ENCODE assay signal across 27 cellular contexts in genomic region chr12:30416631-30417030, GRCh38.
"Had no signal": no experiment of that assay in that cellular context is flagged by ENCODE, and none has a peak within 500 bp of the region (broad histone marks: within the 10 kb centered on the region; RNA-seq: fewer than 3 reads in every experiment).

No MANE protein-coding gene starts in this region.

- H3K27ac Mint-ChIP-seq: memory B cell; mesothelial cell of epicardium; naive B cell; natural killer cell treated with Interleukin-12 subunit alpha and Interleukin-12 subunit beta and Interleukin-15 and Interleukin-18, amount 100 ng/mL, for 72 hours; stimulated activated effector memory CD8-positive, alpha-beta T cell treated with anti-CD3 and anti-CD28 coated beads, Interleukin-12 subunit alpha, Interleukin-12 subunit beta, amount 100 ng/mL, for 72 hours had no signal

- H3K4me3 Mint-ChIP-seq: memory B cell; mesothelial cell of epicardium; naive B cell; natural killer cell treated with Interleukin-12 subunit alpha and Interleukin-12 subunit beta and Interleukin-15 and Interleukin-18, amount 100 ng/mL, for 72 hours; neural crest cell; stimulated activated effector memory CD8-positive, alpha-beta T cell treated with anti-CD3 and anti-CD28 coated beads, Interleukin-12 subunit alpha, Interleukin-12 subunit beta, amount 100 ng/mL, for 72 hours had no signal

- DNase-seq: dermis blood vessel endothelial cell; effector memory CD4-positive, alpha-beta T cell; heart left ventricle; islet precursor cell; left ventricle myocardium superior; lower lobe of right lung; mucosa of descending colon; naive B cell; stimulated activated CD4-positive, alpha-beta T cell treated with anti-CD3 and anti-CD28 coated beads, Interleukin-2, amount 100 ng/mL, for 24 hours; stimulated activated CD4-positive, alpha-beta T cell treated with anti-CD3 and anti-CD28 coated beads, Interleukin-4, amount 100 ng/mL, for 24 hours; stimulated activated naive CD4-positive, alpha-beta T cell treated with Interleukin-2 at 50 U/mL for 16 hours; stomach; thyroid gland; trophoblast cell had no signal

- H3K79me2 ChIP-seq: hepatocyte had no signal

- H3K4me3 ChIP-seq: coronary artery, gastroesophageal sphincter, heart left ventricle, hepatocyte, lower lobe of right lung, mucosa of descending colon, prostate gland, right atrium auricular region, stomach, thyroid gland, vagina had no signal

- FAIRE-seq: endothelial cell of umbilical vein had no signal

- H3K4me1 ChIP-seq: gastroesophageal sphincter, heart left ventricle, lower lobe of right lung, prostate gland, right atrium auricular region, stomach, thyroid gland, vagina had no signal

- H3K36me3 ChIP-seq: gastroesophageal sphincter, heart left ventricle, lower lobe of right lung, neutrophil, prostate gland, right atrium auricular region, stomach, thyroid gland, vagina had no signal

- H3K36me3 Mint-ChIP-seq: memory B cell; mesothelial cell of epicardium; naive B cell; natural killer cell treated with Interleukin-12 subunit alpha and Interleukin-12 subunit beta and Interleukin-15 and Interleukin-18, amount 100 ng/mL, for 72 hours; stimulated activated effector memory CD8-positive, alpha-beta T cell treated with anti-CD3 and anti-CD28 coated beads, Interleukin-12 subunit alpha, Interleukin-12 subunit beta, amount 100 ng/mL, for 72 hours had no signal

- H3K27ac ChIP-seq: coronary artery, heart left ventricle, hepatocyte, lower lobe of right lung, neutrophil, prostate gland, right atrium auricular region, stomach, thyroid gland, vagina had no signal

- H3K4me1 Mint-ChIP-seq: memory B cell; mesothelial cell of epicardium; naive B cell; neural crest cell; stimulated activated effector memory CD8-positive, alpha-beta T cell treated with anti-CD3 and anti-CD28 coated beads, Interleukin-12 subunit alpha, Interleukin-12 subunit beta, amount 100 ng/mL, for 72 hours had no signal

- H3K9me3 ChIP-seq: gastroesophageal sphincter, heart left ventricle, lower lobe of right lung, neutrophil, prostate gland, right atrium auricular region, stomach, thyroid gland, vagina had no signal

- H3K27me3 Mint-ChIP-seq: memory B cell; naive B cell; natural killer cell treated with Interleukin-12 subunit alpha and Interleukin-12 subunit beta and Interleukin-15 and Interleukin-18, amount 100 ng/mL, for 72 hours had no signal

- H3K9me3 Mint-ChIP-seq: memory B cell; natural killer cell treated with Interleukin-12 subunit alpha and Interleukin-12 subunit beta and Interleukin-15 and Interleukin-18, amount 100 ng/mL, for 72 hours; neural crest cell had no signal

- H3K4me2 ChIP-seq: hepatocyte had no signal

- H3K27me3 ChIP-seq: gastroesophageal sphincter, heart left ventricle, hepatocyte, neutrophil, right atrium auricular region, stomach, thyroid gland, vagina had no signal

- H2AFZ ChIP-seq: hepatocyte had no signal
